In the genomic region with DNA sequence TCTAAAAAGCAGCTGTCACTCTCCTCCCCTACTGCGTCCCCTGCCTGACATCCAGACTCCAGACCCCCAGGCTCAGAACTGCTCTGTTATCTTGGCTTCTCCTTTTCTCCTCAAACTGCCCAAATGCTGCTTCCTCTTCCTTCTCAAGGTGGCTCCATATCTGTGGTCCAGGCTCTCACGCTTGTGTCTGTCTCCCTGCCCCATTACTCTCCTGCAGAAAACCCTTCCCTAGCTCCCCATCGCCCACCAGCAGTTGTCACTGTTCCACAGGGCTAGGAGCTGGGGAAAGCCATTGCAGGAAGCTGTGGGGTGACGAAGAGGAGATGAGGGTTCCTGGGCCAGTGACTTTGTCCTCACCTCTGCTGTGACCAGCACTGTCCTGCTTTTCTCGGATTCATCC, we compare ENCODE assay signal across 14 cellular contexts. TPM values are rescaled to one million over a fixed set of nuclear protein-coding genes. Genes with fewer than 3 reads are reported as not detected.
DNase-seq lines count a peak whose midpoint lies in the region; ATAC-seq, FAIRE-seq and TF ChIP-seq lines count a peak whose summit lies in the region.
"Had no signal": no experiment of that assay in that cellular context is flagged by ENCODE, and none has a peak within 500 bp of the region (broad histone marks: within the 10 kb centered on the region; RNA-seq: fewer than 3 reads in every experiment).

No MANE protein-coding gene starts in this region.

- no peaks in the 10 kb centered on the region for H3K9me3 Mint-ChIP-seq in activated naive CD8-positive, alpha-beta T cell treated with anti-CD3 and anti-CD28 coated beads for 36 hours
- H3K9me3 Mint-ChIP-seq: effector memory CD8-positive, alpha-beta T cell had no signal

- H3K27ac ChIP-seq in A673 (ENCODE audit: low read depth, low read length, poor library complexity, severe bottlenecking): no peak overlapping the region

- CTCF ChIA-PET in A673 (lab: Charles Lee): interaction anchor here (0.9 to 3.2 kb wide), 4 partner anchors 182 to 196 kb away, joined by 3 to 20 read pairs (median 4); no protein-coding TSS in a partner anchor

- no peak overlapping the region for H3K4me3 ChIP-seq in A673 (ENCODE audit: low read depth, low read length, poor library complexity, severe bottlenecking)

- no peaks in the 10 kb centered on the region for H3K27me3 Mint-ChIP-seq in activated naive CD8-positive, alpha-beta T cell treated with anti-CD3 and anti-CD28 coated beads for 36 hours

- H3K4me1 Mint-ChIP-seq in activated naive CD8-positive, alpha-beta T cell treated with anti-CD3 and anti-CD28 coated beads for 36 hours: peaks cover 1% of the 10 kb centered on the region

- no TSS peak for BruUV-seq in A673 (replicated peaks; lab: Mats Ljungman, UMichigan)

- H3K27ac Mint-ChIP-seq in activated naive CD8-positive, alpha-beta T cell treated with anti-CD3 and anti-CD28 coated beads for 36 hours: no peak overlapping the region
- H3K27ac Mint-ChIP-seq: effector memory CD8-positive, alpha-beta T cell had no signal

- ATAC-seq in GM18909 (IDR thresholded peaks at IDR 0.05; ENCODE audit: poor library complexity, unreplicated experiment): no peak
- ATAC-seq: effector memory CD8-positive, alpha-beta T cell had no signal

- no peaks in the 10 kb centered on the region for H3K36me3 Mint-ChIP-seq in activated naive CD8-positive, alpha-beta T cell treated with anti-CD3 and anti-CD28 coated beads for 36 hours

- H3K27me3 ChIP-seq in A673 (replicated peaks; ENCODE audit: insufficient read depth, low read depth, low read length, poor library complexity): no peaks in the 10 kb centered on the region

- POLR2A ChIA-PET in A673 (lab: Charles Lee; ENCODE audit: low non-redundant PET): no interaction called here

- H3K4me1 ChIP-seq in A673 (ENCODE audit: insufficient read depth, low read length, poor library complexity, severe bottlenecking): no peaks in the 10 kb centered on the region

- DNase-seq in A673 (ENCODE audit: low spot score) (peak; percentile 40), D721Med (ENCODE audit: insufficient read length, low spot score) (no peak), RCC 7860 (ENCODE audit: low spot score) (peak; percentile 9), glomerular visceral epithelial cell (ENCODE audit: extremely low spot score) (peak; percentile 38), NCI-H2227 treated with DMSO at 0.1 percent for 48 hours (lab: John Stamatoyannopoulos, UW) (no peak), HPDE6-E6E7 (ENCODE audit: extremely low spot score) (no peak)
- DNase-seq in activated naive CD8-positive, alpha-beta T cell treated with anti-CD3 and anti-CD28 coated beads for 36 hours: no peak
- DNase-seq: activated gamma-delta T cell treated with Interleukin-2 at 50 U/mL for 16 hours; effector memory CD8-positive, alpha-beta T cell; NCI-H2029 treated with DMSO at 0.1 percent for 48 hours; right cardiac atrium; T1000 had no signal

- FAIRE-seq in D721Med (lab: Jason Lieb, UNC) (no peak), RCC 7860 (lab: Jason Lieb, UNC) (no peak)
- FAIRE-seq: keratinocyte had no signal

- H3K36me3 ChIP-seq in A673 (ENCODE audit: insufficient read depth, low read length, poor library complexity, severe bottlenecking): no peaks in the 10 kb centered on the region

- intact Hi-C loops in A673 (cut with micrococcal nuclease; ENCODE audit: unreplicated experiment): no loop called here

- H3K4me3 Mint-ChIP-seq in activated naive CD8-positive, alpha-beta T cell treated with anti-CD3 and anti-CD28 coated beads for 36 hours: no peak overlapping the region
- H3K4me3 Mint-ChIP-seq: effector memory CD8-positive, alpha-beta T cell had no signal

- peaks cover 5% of the 10 kb centered on the region for H3K9me3 ChIP-seq in A673 (ENCODE audit: low read depth, low read length, poor library complexity, severe bottlenecking)

- TF ChIP-seq CTCF in A673 (conservative IDR thresholded peaks at IDR 0.05; ENCODE audit: low read depth, low read length): peak; percentile 52
- peak; percentile 54 for TF ChIP-seq CTCF in D721Med (IDR thresholded peaks at IDR 0.05; ENCODE audit: insufficient read depth, missing control alignments)

RNA-seq across cellular contexts. Expression of gene CGNL1, which starts 30.7 kb away (rescaled TPM):
- total RNA-seq in A673 (2021): 0.58 and 1.1 TPM in 2 replicates
- total RNA-seq in activated naive CD8-positive, alpha-beta T cell treated with anti-CD3 and anti-CD28 coated beads for 36 hours: not detected

Comparison
In these comparisons a context has a peak if more than half of its experiments do, and no peak if none do; other contexts are left out.
1. DNase-seq: peak in A673 (single experiment), RCC 7860 (single experiment) and glomerular visceral epithelial cell (single experiment); none in D721Med (single experiment), activated naive CD8-positive, alpha-beta T cell treated with anti-CD3 and anti-CD28 coated beads for 36 hours (single experiment), NCI-H2227 treated with DMSO at 0.1 percent for 48 hours (single experiment) and HPDE6-E6E7 (single experiment).